Comparison of ENCODE assay signal across 8 cellular contexts in genomic region chr2:172084734-172085459, GRCh38. TPM values are rescaled to one million over a fixed set of nuclear protein-coding genes. Genes with fewer than 3 reads are reported as not detected.
DNase-seq lines count a peak whose midpoint lies in the region; ATAC-seq and TF ChIP-seq lines count a peak whose summit lies in the region.

No MANE protein-coding gene starts in this region.

- H3K27me3 Mint-ChIP-seq in activated naive CD8-positive, alpha-beta T cell treated with anti-CD3 and anti-CD28 coated beads, Interleukin-2, amount 50 U/mL, for 24 hours, result peaks cover 96% of the 10 kb centered on the region
- H3K27me3 Mint-ChIP-seq in osteocyte (ENCODE audit: unreplicated experiment), result no peaks in the 10 kb centered on the region

- ATAC-seq in GM21619 (IDR thresholded peaks at IDR 0.05; ENCODE audit: unreplicated experiment), result peak; percentile 88
- peak; percentile 78 for ATAC-seq in activated naive CD8-positive, alpha-beta T cell treated with anti-CD3 and anti-CD28 coated beads, Interleukin-2, amount 50 U/mL, for 24 hours

- H3K4me3 ChIP-seq in HUES64 (ENCODE audit: low read length) (peak overlapping the region; percentile 61), OCI-LY7 (ENCODE audit: low read depth, low read length, poor library complexity, severe bottlenecking) (peak overlapping the region; percentile 64), cardiac muscle cell (peak overlapping the region; percentile 17)

- no TSS peak for BruUV-seq in OCI-LY7 (replicated peaks; lab: Mats Ljungman, UMichigan)

- H3K79me2 ChIP-seq in OCI-LY7 (ENCODE audit: insufficient read depth, low read depth, low read length), result no peaks in the 10 kb centered on the region

- CTCF ChIA-PET in OCI-LY7 (lab: Charles Lee; ENCODE audit: unreplicated experiment), result interaction anchor here (0.5 kb wide), 1 partner anchor 14 kb away, joined by 4 read pairs; no protein-coding TSS in a partner anchor

- peak overlapping the region; percentile 56 for H3K27ac Mint-ChIP-seq in activated naive CD8-positive, alpha-beta T cell treated with anti-CD3 and anti-CD28 coated beads, Interleukin-2, amount 50 U/mL, for 24 hours
- H3K27ac Mint-ChIP-seq in osteocyte (ENCODE audit: unreplicated experiment), result peak overlapping the region; percentile 100

- DNase-seq in NK-92 treated with Interleukin-12 subunit alpha and Interleukin-12 subunit beta, amount 100 ng/mL, for 24 hours (lab: John Stamatoyannopoulos, UW), result peak; percentile 25
- no peak for DNase-seq in NK-92 (lab: John Stamatoyannopoulos, UW; ENCODE audit: unreplicated experiment)
- peak; percentile 77 for DNase-seq in OCI-LY7 (ENCODE audit: low spot score)
- DNase-seq in activated naive CD8-positive, alpha-beta T cell treated with anti-CD3 and anti-CD28 coated beads, Interleukin-2, amount 50 U/mL, for 24 hours, result peak; percentile 56
- peak; percentile 90 to 95 for DNase-seq in cardiac muscle cell (ENCODE audit: low read depth in 1 of 2, low spot score in 1 of 2)
- DNase-seq in osteocyte (ENCODE audit: extremely low spot score, unreplicated experiment), result peak; percentile 98

- POLR2A ChIA-PET in OCI-LY7 (lab: Charles Lee), result interaction anchor here (1.0 kb wide), 1 partner anchor 19 kb away, joined by 3 read pairs; the partner anchor contains the start of gene DLX2

- peak overlapping the region; percentile 16; the same call in 1 of the 2 replicates for H2AFZ ChIP-seq in OCI-LY7 (ENCODE audit: low read length)

- intact Hi-C loops in OCI-LY7 (cut with micrococcal nuclease; ENCODE audit: unreplicated experiment), result no loop called here

- TF ChIP-seq CTCF in OCI-LY7 (conservative IDR thresholded peaks at IDR 0.05; ENCODE audit: low read length) (no peak), cardiac muscle cell (IDR thresholded peaks at IDR 0.05; ENCODE audit: low read depth, low read length) (no peak), osteocyte (IDR thresholded peaks at IDR 0.05) (no peak)

- H3K9me2 ChIP-seq in OCI-LY7 (ENCODE audit: insufficient read depth, low read length), result no peaks in the 10 kb centered on the region

- peaks cover under 1% of the 10 kb centered on the region for H3K9me3 Mint-ChIP-seq in activated naive CD8-positive, alpha-beta T cell treated with anti-CD3 and anti-CD28 coated beads, Interleukin-2, amount 50 U/mL, for 24 hours
- H3K9me3 Mint-ChIP-seq in osteocyte (ENCODE audit: unreplicated experiment), result no peaks in the 10 kb centered on the region

- no peak overlapping the region for H3K9ac ChIP-seq in HUES64 (ENCODE audit: low read depth, low read length)

- H3K4me2 ChIP-seq in OCI-LY7 (ENCODE audit: low read length), result peak overlapping the region; percentile 62

- no peaks in the 10 kb centered on the region for H4K20me1 ChIP-seq in OCI-LY7 (ENCODE audit: insufficient read depth, low read length)

- H3K27me3 ChIP-seq in HUES64 (ENCODE audit: insufficient read depth, low read length) (peaks cover 100% of the 10 kb centered on the region), cardiac muscle cell (peaks cover 100% of the 10 kb centered on the region)

- peaks cover 6% of the 10 kb centered on the region for H3K36me3 Mint-ChIP-seq in activated naive CD8-positive, alpha-beta T cell treated with anti-CD3 and anti-CD28 coated beads, Interleukin-2, amount 50 U/mL, for 24 hours (ENCODE audit: low read depth)
- peaks cover 23% of the 10 kb centered on the region for H3K36me3 Mint-ChIP-seq in osteocyte (ENCODE audit: unreplicated experiment)

- H3K4me1 ChIP-seq in HUES64 (ENCODE audit: insufficient read depth, low read length), result peaks cover 45% of the 10 kb centered on the region
- peaks cover 6% of the 10 kb centered on the region for H3K4me1 ChIP-seq in OCI-LY7 (ENCODE audit: insufficient read depth, low read length, poor library complexity, severe bottlenecking)
- no peaks in the 10 kb centered on the region for H3K4me1 ChIP-seq in cardiac muscle cell (ENCODE audit: low read depth)

- no peak overlapping the region for H3K27ac ChIP-seq in HUES64 (ENCODE audit: low read depth, low read length)
- H3K27ac ChIP-seq in OCI-LY7 (ENCODE audit: low read depth, low read length, poor library complexity, severe bottlenecking), result no peak overlapping the region
- no peak overlapping the region for H3K27ac ChIP-seq in cardiac muscle cell

- H3K4me3 Mint-ChIP-seq in activated naive CD8-positive, alpha-beta T cell treated with anti-CD3 and anti-CD28 coated beads, Interleukin-2, amount 50 U/mL, for 24 hours, result peak overlapping the region; percentile 78
- peak overlapping the region; percentile 99 for H3K4me3 Mint-ChIP-seq in osteocyte (ENCODE audit: unreplicated experiment)

- H3K9me3 ChIP-seq in HUES64 (ENCODE audit: insufficient read depth, low read depth, low read length) (no peaks in the 10 kb centered on the region), OCI-LY7 (ENCODE audit: low read length) (no peaks in the 10 kb centered on the region), cardiac muscle cell (ENCODE audit: low read depth) (no peaks in the 10 kb centered on the region)

- peaks cover 44% of the 10 kb centered on the region for H3K4me1 Mint-ChIP-seq in activated naive CD8-positive, alpha-beta T cell treated with anti-CD3 and anti-CD28 coated beads, Interleukin-2, amount 50 U/mL, for 24 hours
- peaks cover 44% of the 10 kb centered on the region for H3K4me1 Mint-ChIP-seq in osteocyte (ENCODE audit: unreplicated experiment)

- under 1% methylated on average over 74 of the region's 74 CpGs for WGBS in HUES64

- no peaks in the 10 kb centered on the region for H3K36me3 ChIP-seq in HUES64 (ENCODE audit: insufficient read depth, low read length)
- H3K36me3 ChIP-seq in OCI-LY7 (ENCODE audit: insufficient read depth, low read length), result no peaks in the 10 kb centered on the region
- H3K36me3 ChIP-seq in cardiac muscle cell, result no peaks in the 10 kb centered on the region

RNA-seq across cellular contexts. Expression of gene DLX1, which starts 0.4 kb away (rescaled TPM):
- polyA plus RNA-seq in HUES64 (2013, experiment 1 of 2), result 2.3 TPM
- 1.6 TPM for polyA plus RNA-seq in HUES64 (2013, experiment 2 of 2)
- not detected in 2 replicates for total RNA-seq in OCI-LY7 (2014; rRNA removed; shearing (Covaris generic))
- total RNA-seq in OCI-LY7 (2022), result not detected in 2 replicates
- total RNA-seq in cardiac muscle cell, result not detected in 2 replicates
- not detected in 2 replicates for polyA plus RNA-seq in cardiac muscle cell
- total RNA-seq in osteocyte, result 25.2 and 29.7 TPM in 2 replicates

RNA-seq across cellular contexts. Expression of gene DLX2, which starts 17.8 kb away (rescaled TPM):
- polyA plus RNA-seq in HUES64 (2013, experiment 1 of 2), result 0.95 TPM
- 1.8 TPM for polyA plus RNA-seq in HUES64 (2013, experiment 2 of 2)
- total RNA-seq in OCI-LY7 (2014; rRNA removed; shearing (Covaris generic)), result 0.22 TPM in 1 of 2 replicates, not detected in the other
- total RNA-seq in OCI-LY7 (2022), result not detected in 2 replicates
- total RNA-seq in cardiac muscle cell, result not detected in 2 replicates
- 0.26 TPM in 1 of 2 replicates, not detected in the other for polyA plus RNA-seq in cardiac muscle cell
- total RNA-seq in osteocyte, result 17.4 and 17.6 TPM in 2 replicates

Comparison
In these comparisons a context has a peak if more than half of its experiments do, and no peak if none do; other contexts are left out.
1. RNA of gene DLX1, which starts 0.4 kb away (total RNA-seq): 25.2 to 29.7 TPM in osteocyte; not detected in OCI-LY7 and not detected in cardiac muscle cell; every median in the first group is over 10 times any median in the second.
2. RNA of gene DLX2, which starts 17.8 kb away (total RNA-seq): 17.4 to 17.6 TPM in osteocyte; 0.22 TPM in OCI-LY7 and not detected in cardiac muscle cell; every median in the first group is over 10 times any median in the second.
3. Peak in every context shown above with its lines, with median percentiles within 50 percentile points of each other: H3K4me3 ChIP-seq.